In genomic region chr21:39347537-39347936, GRCh38 we compare ENCODE assay signal across 8 cellular contexts. TPM values are rescaled to one million over a fixed set of nuclear protein-coding genes. Genes with fewer than 3 reads are reported as not detected.
DNase-seq lines count a peak whose midpoint lies in the region; ATAC-seq and TF ChIP-seq lines count a peak whose summit lies in the region.

No MANE protein-coding gene starts in this region.

- no peaks in the 10 kb centered on the region for H3K27me3 ChIP-seq in BLaER1 treated with 17β-estradiol and CSF1 and Interleukin-3, amounts not matched to agents 10 nM and 100 nM
- H3K27me3 ChIP-seq in MM.1S (replicated peaks; ENCODE audit: insufficient read depth, low read length) (no peaks in the 10 kb centered on the region), colonic mucosa (no peaks in the 10 kb centered on the region)

- peak overlapping the region; percentile 89 to 100 (median 99) for H3K9ac ChIP-seq in BLaER1 treated with 17β-estradiol and CSF1 and Interleukin-3, amounts not matched to agents 10 nM and 100 nM
- H3K9ac ChIP-seq in MM.1S (ENCODE audit: low read length) = peak overlapping the region; percentile 85
- peak overlapping the region in 1 of 2 donors; percentile 91 for H3K9ac ChIP-seq in colonic mucosa (ENCODE audit: low read depth in 2 of 2, low read length in 2 of 2)

- H3K36me3 Mint-ChIP-seq in naive thymus-derived CD8-positive, alpha-beta T cell = peaks cover 5 to 47% (median 7%) of the 10 kb centered on the region in 3 donors

- H3K9me3 ChIP-seq in BLaER1 treated with 17β-estradiol and CSF1 and Interleukin-3, amounts not matched to agents 10 nM and 100 nM (replicated peaks in 1 of 11) = no peaks in the 10 kb centered on the region
- H3K9me3 ChIP-seq in MM.1S (replicated peaks; ENCODE audit: insufficient read depth, low read length) = no peaks in the 10 kb centered on the region
- no peaks in the 10 kb centered on the region for H3K9me3 ChIP-seq in colonic mucosa

- peaks cover 35 to 55% (median 49%) of the 10 kb centered on the region in 11 experiments; a peak in 21 of 22 replicates for H4K20me1 ChIP-seq in BLaER1 treated with 17β-estradiol and CSF1 and Interleukin-3, amounts not matched to agents 10 nM and 100 nM
- peaks cover 20% of the 10 kb centered on the region for H4K20me1 ChIP-seq in MM.1S (ENCODE audit: insufficient read depth, low read length)

- no peaks in the 10 kb centered on the region for H3K9me2 ChIP-seq in MM.1S (replicated peaks; ENCODE audit: insufficient read depth, low read length)

- H3K4me3 Mint-ChIP-seq in naive thymus-derived CD8-positive, alpha-beta T cell = peak overlapping the region; percentile 70 to 94 (median 89)

- no peak for ATAC-seq in naive thymus-derived CD8-positive, alpha-beta T cell
- ATAC-seq in GM21825 (IDR thresholded peaks at IDR 0.05; ENCODE audit: unreplicated experiment) = no peak

- peaks cover 0 to under 1% (median 0%) of the 10 kb centered on the region in 9 donors for H3K9me3 Mint-ChIP-seq in naive thymus-derived CD8-positive, alpha-beta T cell

- peak overlapping the region; percentile 92 to 100 (median 99) for H3K27ac ChIP-seq in BLaER1 treated with 17β-estradiol and CSF1 and Interleukin-3, amounts not matched to agents 10 nM and 100 nM
- H3K27ac ChIP-seq in MM.1S (ENCODE audit: low read length) (peak overlapping the region; percentile 79; the same call in 1 of the 2 replicates), colonic mucosa (peak overlapping the region; percentile 97)

- peaks cover 30 to 55% (median 49%) of the 10 kb centered on the region in 11 experiments for H3K36me3 ChIP-seq in BLaER1 treated with 17β-estradiol and CSF1 and Interleukin-3, amounts not matched to agents 10 nM and 100 nM
- H3K36me3 ChIP-seq in MM.1S (replicated peaks; ENCODE audit: insufficient read depth, low read length) = peaks cover 40% of the 10 kb centered on the region
- H3K36me3 ChIP-seq in colonic mucosa = no peaks in the 10 kb centered on the region

- H3K27me3 Mint-ChIP-seq in naive thymus-derived CD8-positive, alpha-beta T cell = peaks cover 0 to 2% (median 0%) of the 10 kb centered on the region in 5 donors

- intact Hi-C loops in colonic mucosa (cut with DNase I) = loop anchor here (5.0 kb wide), 1 partner anchor 35 kb away; the partner anchor contains the start of gene BRWD1

- H3K79me2 ChIP-seq in MM.1S (ENCODE audit: low read length) = peaks cover 54% of the 10 kb centered on the region

- no peak overlapping the region for H2AFZ ChIP-seq in MM.1S (ENCODE audit: low read length)

- H3K4me1 Mint-ChIP-seq in naive thymus-derived CD8-positive, alpha-beta T cell = peaks cover 25 to 47% (median 44%) of the 10 kb centered on the region in 4 donors

- peak overlapping the region; percentile 81 to 100 (median 90) for H3K4me3 ChIP-seq in BLaER1 treated with 17β-estradiol and CSF1 and Interleukin-3, amounts not matched to agents 10 nM and 100 nM
- H3K4me3 ChIP-seq in MM.1S (ENCODE audit: low read length) = peak overlapping the region; percentile 90
- peak overlapping the region; percentile 56 for H3K4me3 ChIP-seq in colonic mucosa

- H3K27ac Mint-ChIP-seq in naive thymus-derived CD8-positive, alpha-beta T cell = peak overlapping the region; percentile 86 to 97 (median 93)

- H3K4me2 ChIP-seq in BLaER1 treated with 17β-estradiol and CSF1 and Interleukin-3, amounts not matched to agents 10 nM and 100 nM = peak overlapping the region; percentile 68 to 96 (median 84)
- H3K4me2 ChIP-seq in MM.1S (ENCODE audit: low read depth, low read length) = peak overlapping the region; percentile 88

- POLR2A ChIA-PET in naive thymus-derived CD8-positive, alpha-beta T cell (lab: Charles Lee) = interaction anchor here (1.1 to 7.0 kb wide), 7 partner anchors 10 to 580 kb away, joined by 3 to 178 read pairs (median 6); partner anchors contain the start of genes BRWD1 and PSMG1

- peaks cover 30 to 48% (median 38%) of the 10 kb centered on the region in 10 experiments for H3K4me1 ChIP-seq in BLaER1 treated with 17β-estradiol and CSF1 and Interleukin-3, amounts not matched to agents 10 nM and 100 nM
- H3K4me1 ChIP-seq in MM.1S (ENCODE audit: low read length) (peaks cover 11% of the 10 kb centered on the region), colonic mucosa (peaks cover 5% of the 10 kb centered on the region)

- no peak for TF ChIP-seq CTCF in MM.1S (IDR thresholded peaks at IDR 0.05; ENCODE audit: low read length)
- no peak for TF ChIP-seq CTCF in colonic mucosa (IDR thresholded peaks at IDR 0.05)

- DNase-seq in MM.1S (peak; percentile 24), colonic mucosa (no peak), HuH-7.5 (ENCODE audit: low spot score) (no peak), NCI-H524 (lab: John Stamatoyannopoulos, UW) (no peak), amniotic stem cell (lab: John Stamatoyannopoulos, UW) (no peak)
- no peak for DNase-seq in naive thymus-derived CD8-positive, alpha-beta T cell

- peaks cover 17% of the 10 kb centered on the region for H3F3A ChIP-seq in MM.1S (ENCODE audit: insufficient read depth, low read length)

RNA-seq across cellular contexts. Expression of gene HMGN1, which starts 1.4 kb away (rescaled TPM):
- total RNA-seq in colonic mucosa = 100 to 1,000 TPM; 240 to 305 TPM
- 100 to 1,000 TPM; 252 to 263 TPM for total RNA-seq in naive thymus-derived CD8-positive, alpha-beta T cell
- 100 to 1,000 TPM; 248 to 285 (median 249) TPM for polyA plus RNA-seq in naive thymus-derived CD8-positive, alpha-beta T cell

RNA-seq across cellular contexts. Expression of gene BRWD1, which starts 34.1 kb away (rescaled TPM):
- total RNA-seq in colonic mucosa = 10 to 100 TPM; 38.6 to 43.1 TPM
- total RNA-seq in naive thymus-derived CD8-positive, alpha-beta T cell = 100 to 1,000 TPM; 116 to 121 TPM
- polyA plus RNA-seq in naive thymus-derived CD8-positive, alpha-beta T cell = 10 to 100 TPM; 26.3 to 42.6 (median 36.2) TPM
